ENCODE assay signal across 8 cellular contexts in the genomic region with DNA sequence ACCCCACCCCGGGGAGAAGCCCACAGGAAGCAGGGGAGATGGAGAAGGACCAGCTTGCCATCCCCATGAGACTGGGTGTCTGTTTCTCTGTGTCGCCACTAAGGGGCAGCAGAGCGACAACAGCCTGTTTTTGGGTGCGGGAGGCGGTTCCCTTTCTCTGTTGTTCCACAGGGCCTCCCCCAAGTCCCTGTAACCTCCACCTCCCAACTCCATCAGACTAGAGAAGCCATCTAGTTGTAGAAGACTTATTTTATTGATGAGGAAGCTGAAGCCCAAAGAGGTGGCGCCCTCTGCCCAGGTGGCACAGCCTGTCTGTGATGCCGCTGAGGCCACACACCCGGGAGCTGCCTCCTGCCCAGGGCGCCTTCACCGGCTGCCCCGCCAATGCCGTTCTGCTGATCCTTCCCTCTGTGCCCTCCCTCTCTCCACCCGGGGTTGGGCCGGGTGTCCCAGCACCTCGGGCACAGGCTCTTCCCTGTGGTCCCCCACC. TPM values are rescaled to one million over a fixed set of nuclear protein-coding genes. Genes with fewer than 3 reads are reported as not detected.
A peak's percentile ranks its signal among the peaks of the same experiment; 100 is the strongest.
DNase-seq lines count a peak whose midpoint lies in the region; ATAC-seq and TF ChIP-seq lines count a peak whose summit lies in the region.

No MANE protein-coding gene starts in this region.

- H3K9me3 ChIP-seq in cardiac muscle cell (ENCODE audit: low read depth): no peaks in the 10 kb centered on the region

- H3K27ac ChIP-seq in cardiac muscle cell: no peak overlapping the region

- H3K4me3 ChIP-seq in cardiac muscle cell: no peak overlapping the region

- H3K9me3 Mint-ChIP-seq in activated naive CD4-positive, alpha-beta T cell treated with anti-CD3 and anti-CD28 coated beads, Interleukin-2, amount 50 U/mL, for 72 hours: no peaks in the 10 kb centered on the region

- ATAC-seq in SK-N-SH treated with all-trans-retinoic acid at 6 μM for 48 hours (peak; percentile 52), sciatic nerve (peak; percentile 20), GM21737 (IDR thresholded peaks at IDR 0.05; ENCODE audit: unreplicated experiment) (no peak), GM19455 (IDR thresholded peaks at IDR 0.05; ENCODE audit: unreplicated experiment) (no peak)
- peak; percentile 83 to 85 for ATAC-seq in activated naive CD4-positive, alpha-beta T cell treated with anti-CD3 and anti-CD28 coated beads, Interleukin-2, amount 50 U/mL, for 72 hours

- DNase-seq in G401 (ENCODE audit: low spot score) (peak; percentile 93), KG1 (lab: John Stamatoyannopoulos, UW) (peak; percentile 17), cardiac muscle cell (ENCODE audit: low read depth in 1 of 2, low spot score in 1 of 2) (peak; percentile 65 to 74), sciatic nerve (ENCODE audit: low spot score) (peak; percentile 77)
- peak in 1 of 2 donors; percentile 74 for DNase-seq in activated naive CD4-positive, alpha-beta T cell treated with anti-CD3 and anti-CD28 coated beads, Interleukin-2, amount 50 U/mL, for 72 hours (ENCODE audit: low spot score in 2 of 2)

- no peaks in the 10 kb centered on the region for H3K27me3 ChIP-seq in cardiac muscle cell

- TF ChIP-seq CTCF in cardiac muscle cell (IDR thresholded peaks at IDR 0.05; ENCODE audit: low read depth, low read length): peak; percentile 80

- H3K36me3 ChIP-seq in cardiac muscle cell: no peaks in the 10 kb centered on the region

- peaks cover 17% of the 10 kb centered on the region for H3K4me1 ChIP-seq in cardiac muscle cell (ENCODE audit: low read depth)

- intact Hi-C loops in sciatic nerve (cut with DNase I): no loop called here

- no peak overlapping the region for H3K27ac Mint-ChIP-seq in activated naive CD4-positive, alpha-beta T cell treated with anti-CD3 and anti-CD28 coated beads, Interleukin-2, amount 50 U/mL, for 72 hours

- in situ Hi-C loops in G401 (cut with HindIII; ENCODE audit: low sequenced_read_pairs): no loop called here

- no peaks in the 10 kb centered on the region for H3K36me3 Mint-ChIP-seq in activated naive CD4-positive, alpha-beta T cell treated with anti-CD3 and anti-CD28 coated beads, Interleukin-2, amount 50 U/mL, for 72 hours

TF ChIP-seq in SK-N-SH treated with all-trans-retinoic acid at 6 μM for 48 hours, 23 proteins besides CTCF, POLR2A, EP300 and RAD21:
- no peak for TF ChIP-seq RARB (CRISPR knock-in tag; IDR thresholded peaks at IDR 0.05)
- TF ChIP-seq, protein P1, sequence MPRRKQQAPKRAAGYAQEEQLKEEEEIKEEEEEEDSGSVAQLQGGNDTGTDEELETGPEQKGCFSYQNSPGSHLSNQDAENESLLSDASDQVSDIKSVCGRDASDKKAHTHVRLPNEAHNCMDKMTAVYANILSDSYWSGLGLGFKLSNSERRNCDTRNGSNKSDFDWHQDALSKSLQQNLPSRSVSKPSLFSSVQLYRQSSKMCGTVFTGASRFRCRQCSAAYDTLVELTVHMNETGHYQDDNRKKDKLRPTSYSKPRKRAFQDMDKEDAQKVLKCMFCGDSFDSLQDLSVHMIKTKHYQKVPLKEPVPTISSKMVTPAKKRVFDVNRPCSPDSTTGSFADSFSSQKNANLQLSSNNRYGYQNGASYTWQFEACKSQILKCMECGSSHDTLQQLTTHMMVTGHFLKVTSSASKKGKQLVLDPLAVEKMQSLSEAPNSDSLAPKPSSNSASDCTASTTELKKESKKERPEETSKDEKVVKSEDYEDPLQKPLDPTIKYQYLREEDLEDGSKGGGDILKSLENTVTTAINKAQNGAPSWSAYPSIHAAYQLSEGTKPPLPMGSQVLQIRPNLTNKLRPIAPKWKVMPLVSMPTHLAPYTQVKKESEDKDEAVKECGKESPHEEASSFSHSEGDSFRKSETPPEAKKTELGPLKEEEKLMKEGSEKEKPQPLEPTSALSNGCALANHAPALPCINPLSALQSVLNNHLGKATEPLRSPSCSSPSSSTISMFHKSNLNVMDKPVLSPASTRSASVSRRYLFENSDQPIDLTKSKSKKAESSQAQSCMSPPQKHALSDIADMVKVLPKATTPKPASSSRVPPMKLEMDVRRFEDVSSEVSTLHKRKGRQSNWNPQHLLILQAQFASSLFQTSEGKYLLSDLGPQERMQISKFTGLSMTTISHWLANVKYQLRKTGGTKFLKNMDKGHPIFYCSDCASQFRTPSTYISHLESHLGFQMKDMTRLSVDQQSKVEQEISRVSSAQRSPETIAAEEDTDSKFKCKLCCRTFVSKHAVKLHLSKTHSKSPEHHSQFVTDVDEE (CRISPR knock-in tag; IDR thresholded peaks at IDR 0.05): no peak
- TF ChIP-seq TOX (CRISPR knock-in tag; IDR thresholded peaks at IDR 0.05; ENCODE audit: borderline replicate concordance): no peak
- TF ChIP-seq, protein P2, sequence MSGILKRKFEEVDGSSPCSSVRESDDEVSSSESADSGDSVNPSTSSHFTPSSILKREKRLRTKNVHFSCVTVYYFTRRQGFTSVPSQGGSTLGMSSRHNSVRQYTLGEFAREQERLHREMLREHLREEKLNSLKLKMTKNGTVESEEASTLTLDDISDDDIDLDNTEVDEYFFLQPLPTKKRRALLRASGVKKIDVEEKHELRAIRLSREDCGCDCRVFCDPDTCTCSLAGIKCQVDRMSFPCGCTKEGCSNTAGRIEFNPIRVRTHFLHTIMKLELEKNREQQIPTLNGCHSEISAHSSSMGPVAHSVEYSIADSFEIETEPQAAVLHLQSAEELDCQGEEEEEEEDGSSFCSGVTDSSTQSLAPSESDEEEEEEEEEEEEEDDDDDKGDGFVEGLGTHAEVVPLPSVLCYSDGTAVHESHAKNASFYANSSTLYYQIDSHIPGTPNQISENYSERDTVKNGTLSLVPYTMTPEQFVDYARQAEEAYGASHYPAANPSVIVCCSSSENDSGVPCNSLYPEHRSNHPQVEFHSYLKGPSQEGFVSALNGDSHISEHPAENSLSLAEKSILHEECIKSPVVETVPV (CRISPR knock-in tag; IDR thresholded peaks at IDR 0.05): no peak
- TF ChIP-seq, protein P3, sequence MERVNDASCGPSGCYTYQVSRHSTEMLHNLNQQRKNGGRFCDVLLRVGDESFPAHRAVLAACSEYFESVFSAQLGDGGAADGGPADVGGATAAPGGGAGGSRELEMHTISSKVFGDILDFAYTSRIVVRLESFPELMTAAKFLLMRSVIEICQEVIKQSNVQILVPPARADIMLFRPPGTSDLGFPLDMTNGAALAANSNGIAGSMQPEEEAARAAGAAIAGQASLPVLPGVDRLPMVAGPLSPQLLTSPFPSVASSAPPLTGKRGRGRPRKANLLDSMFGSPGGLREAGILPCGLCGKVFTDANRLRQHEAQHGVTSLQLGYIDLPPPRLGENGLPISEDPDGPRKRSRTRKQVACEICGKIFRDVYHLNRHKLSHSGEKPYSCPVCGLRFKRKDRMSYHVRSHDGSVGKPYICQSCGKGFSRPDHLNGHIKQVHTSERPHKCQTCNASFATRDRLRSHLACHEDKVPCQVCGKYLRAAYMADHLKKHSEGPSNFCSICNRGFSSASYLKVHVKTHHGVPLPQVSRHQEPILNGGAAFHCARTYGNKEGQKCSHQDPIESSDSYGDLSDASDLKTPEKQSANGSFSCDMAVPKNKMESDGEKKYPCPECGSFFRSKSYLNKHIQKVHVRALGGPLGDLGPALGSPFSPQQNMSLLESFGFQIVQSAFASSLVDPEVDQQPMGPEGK (CRISPR knock-in tag; IDR thresholded peaks at IDR 0.05; ENCODE audit: borderline replicate concordance): no peak
- no peak for TF ChIP-seq GLIS3 (CRISPR knock-in tag; IDR thresholded peaks at IDR 0.05)
- TF ChIP-seq ZNF8 (CRISPR knock-in tag; IDR thresholded peaks at IDR 0.05): no peak
- TF ChIP-seq ZNF565 (CRISPR knock-in tag; conservative IDR thresholded peaks at IDR 0.05; ENCODE audit: low read depth): no peak
TF ChIP-seq in SK-N-SH treated with all-trans-retinoic acid at 6 μM for 48 hours: peak in this region for 0.

RNA-seq across cellular contexts. Expression of a gene that starts 3.9 kb away (rescaled TPM):
- 4.7 and 5.9 TPM in 2 replicates for total RNA-seq in G401 (2014; rRNA removed; shearing (Covaris generic))
- total RNA-seq in activated naive CD4-positive, alpha-beta T cell treated with anti-CD3 and anti-CD28 coated beads, Interleukin-2, amount 50 U/mL, for 72 hours: 1 to 10 TPM; 1.6 to 2.8 TPM
- total RNA-seq in cardiac muscle cell (8.2 and 9.6 TPM in 2 replicates), sciatic nerve (37.8 TPM)
- polyA plus RNA-seq in cardiac muscle cell: 12.5 and 14.6 TPM in 2 replicates

RNA-seq across cellular contexts. Expression of a gene that starts 6.2 kb away (rescaled TPM):
- not detected in 2 replicates for total RNA-seq in G401 (2014; rRNA removed; shearing (Covaris generic))
- not detected for total RNA-seq in activated naive CD4-positive, alpha-beta T cell treated with anti-CD3 and anti-CD28 coated beads, Interleukin-2, amount 50 U/mL, for 72 hours
- total RNA-seq in cardiac muscle cell (not detected in 2 replicates), sciatic nerve (not detected)
- polyA plus RNA-seq in cardiac muscle cell: not detected in 2 replicates

RNA-seq across cellular contexts. Expression of a gene that starts 13.3 kb away (rescaled TPM):
- total RNA-seq in G401 (2014; rRNA removed; shearing (Covaris generic)): 1.0 and 3.1 TPM in 2 replicates
- under 1 TPM; 0.06 to 0.50 TPM for total RNA-seq in activated naive CD4-positive, alpha-beta T cell treated with anti-CD3 and anti-CD28 coated beads, Interleukin-2, amount 50 U/mL, for 72 hours
- total RNA-seq in cardiac muscle cell (0.15 and 0.21 TPM in 2 replicates), sciatic nerve (2.1 TPM)
- 0.05 TPM in 1 of 2 replicates, not detected in the other for polyA plus RNA-seq in cardiac muscle cell

RNA-seq across cellular contexts. Expression of a gene that starts 21.2 kb away (rescaled TPM):
- total RNA-seq in G401 (2014; rRNA removed; shearing (Covaris generic)): 203 TPM in 2 replicates
- total RNA-seq in activated naive CD4-positive, alpha-beta T cell treated with anti-CD3 and anti-CD28 coated beads, Interleukin-2, amount 50 U/mL, for 72 hours: 10 to 100 TPM in 1 of 2 donors, 1 to 10 TPM in 1; 5.8 to 14.2 TPM
- total RNA-seq in cardiac muscle cell (133 and 217 TPM in 2 replicates), sciatic nerve (25.5 TPM)
- polyA plus RNA-seq in cardiac muscle cell: 186 and 330 TPM in 2 replicates

RNA-seq across cellular contexts. Expression of a gene that starts 36.9 kb away (rescaled TPM):
- total RNA-seq in G401 (2014; rRNA removed; shearing (Covaris generic)): 99.6 and 145 TPM in 2 replicates
- total RNA-seq in activated naive CD4-positive, alpha-beta T cell treated with anti-CD3 and anti-CD28 coated beads, Interleukin-2, amount 50 U/mL, for 72 hours: 10 to 100 TPM; 63.5 to 91.5 TPM
- total RNA-seq in cardiac muscle cell (16.9 and 41.2 TPM in 2 replicates), sciatic nerve (43.4 TPM)
- polyA plus RNA-seq in cardiac muscle cell: 28.3 and 45.9 TPM in 2 replicates

Comparison
In these comparisons a context has a peak if more than half of its experiments do, and no peak if none do; other contexts are left out.
1. ATAC-seq: peak in SK-N-SH treated with all-trans-retinoic acid at 6 μM for 48 hours (single experiment), activated naive CD4-positive, alpha-beta T cell treated with anti-CD3 and anti-CD28 coated beads, Interleukin-2, amount 50 U/mL, for 72 hours (2 of 2) and sciatic nerve (single experiment); none in GM21737 (single experiment) and GM19455 (single experiment).